In the genomic region with DNA sequence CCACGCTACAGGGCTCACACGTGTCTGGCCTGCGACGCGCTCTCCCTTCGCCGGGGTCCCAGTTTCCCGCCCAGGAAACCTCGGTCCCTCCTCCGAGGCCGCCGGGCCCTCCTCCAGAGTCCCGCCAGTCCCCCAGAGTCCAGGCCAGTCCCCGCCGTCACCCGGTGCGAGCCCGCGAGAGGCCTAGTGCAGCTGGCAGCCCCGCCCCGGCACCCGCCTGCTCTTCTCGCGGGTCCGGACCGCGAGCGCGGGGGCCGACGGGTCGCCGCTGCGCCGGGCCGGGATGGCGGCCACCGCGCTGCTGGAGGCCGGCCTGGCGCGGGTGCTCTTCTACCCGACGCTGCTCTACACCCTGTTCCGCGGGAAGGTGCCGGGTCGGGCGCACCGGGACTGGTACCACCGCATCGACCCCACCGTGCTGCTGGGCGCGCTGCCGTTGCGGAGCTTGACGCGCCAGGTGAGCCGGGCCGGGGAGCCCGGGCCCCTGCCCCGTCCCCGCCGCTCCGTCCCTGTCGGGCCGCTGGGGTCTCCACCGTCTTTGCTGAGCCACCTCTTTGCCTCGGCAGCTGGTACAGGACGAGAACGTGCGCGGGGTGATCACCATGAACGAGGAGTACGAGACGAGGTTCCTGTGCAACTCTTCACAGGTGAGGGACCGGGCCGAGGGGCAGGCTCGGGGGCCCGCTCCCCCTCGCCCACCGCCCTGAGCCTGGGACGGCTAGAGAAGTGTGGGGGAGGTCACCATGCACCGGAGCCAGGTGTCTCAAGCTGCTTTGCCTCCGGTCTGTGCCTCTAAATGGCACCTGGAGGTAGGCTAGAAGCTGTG, we compare ENCODE assay signal across 8 cellular contexts. TPM values are rescaled to one million over a fixed set of nuclear protein-coding genes. Genes with fewer than 3 reads are reported as not detected.
DNase-seq lines count a peak whose midpoint lies in the region; ATAC-seq and TF ChIP-seq lines count a peak whose summit lies in the region.

A gene with protein sequence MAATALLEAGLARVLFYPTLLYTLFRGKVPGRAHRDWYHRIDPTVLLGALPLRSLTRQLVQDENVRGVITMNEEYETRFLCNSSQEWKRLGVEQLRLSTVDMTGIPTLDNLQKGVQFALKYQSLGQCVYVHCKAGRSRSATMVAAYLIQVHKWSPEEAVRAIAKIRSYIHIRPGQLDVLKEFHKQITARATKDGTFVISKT (plus strand): TSS at position 260 of the 826 bp plus-strand sequence. CDS start 24 bp downstream, at position 284.

- peaks cover 12% of the 10 kb centered on the region for H3K4me1 Mint-ChIP-seq in T-helper 17 cell

- peak within 1 kb of the TSS; percentile 72 for H3K27ac Mint-ChIP-seq in T-helper 17 cell

- TF ChIP-seq CTCF in retinal pigment epithelial cell (conservative IDR thresholded peaks at IDR 0.05; ENCODE audit: low read depth, low read length) = no peak

- peak within 1 kb of the TSS; percentile 81 for H3K4me3 ChIP-seq in retinal pigment epithelial cell (ENCODE audit: low read length)

- ATAC-seq in GM21723 (IDR thresholded peaks at IDR 0.05; ENCODE audit: unreplicated experiment) = peak; percentile 82
- ATAC-seq in T-helper 17 cell = peak; percentile 89

- H3K4me1 ChIP-seq in ES-I3 (ENCODE audit: insufficient read depth, low read length) = no peaks in the 10 kb centered on the region

- H3K4me3 Mint-ChIP-seq in T-helper 17 cell = peak within 1 kb of the TSS; percentile 84

- DNase-seq in T-helper 17 cell (peak; percentile 45 to 54 (median 51)), amniotic stem cell (lab: John Stamatoyannopoulos, UW) (peak; percentile 27), hepatic stellate cell (ENCODE audit: low spot score) (peak; percentile 83), retinal pigment epithelial cell (ENCODE audit: low read depth) (no peak), cerebellar nuclear complex (lab: John Stamatoyannopoulos, UW) (no peak)

- H3K36me3 ChIP-seq in ES-I3 (ENCODE audit: insufficient read depth, low read length) (peaks cover 6% of the 10 kb centered on the region; the same call in 1 of the 2 replicates), KOPT-K1 (ENCODE audit: insufficient read depth, low read length) (peaks cover 28% of the 10 kb centered on the region)

- H3K27me3 Mint-ChIP-seq in T-helper 17 cell = no peaks in the 10 kb centered on the region

- H3K9ac ChIP-seq in ES-I3 (ENCODE audit: low read depth, low read length) = peak within 1 kb of the TSS; percentile 72

- peak within 1 kb of the TSS; percentile 87 for H3K27ac ChIP-seq in KOPT-K1 (ENCODE audit: low read depth, low read length, poor library complexity, severe bottlenecking)

- H3K9me3 ChIP-seq in ES-I3 (ENCODE audit: control insufficient read depth, insufficient read depth, low read length) = no peaks in the 10 kb centered on the region; the same call in 1 of the 2 replicates
- H3K9me3 ChIP-seq in KOPT-K1 (ENCODE audit: insufficient read depth, low read length, poor library complexity, severe bottlenecking) = no peaks in the 10 kb centered on the region
- no peaks in the 10 kb centered on the region for H3K9me3 ChIP-seq in T-helper 17 cell (ENCODE audit: control insufficient read depth, low read length, poor library complexity, severe bottlenecking)

- H3K36me3 Mint-ChIP-seq in T-helper 17 cell (ENCODE audit: low read depth) = no peaks in the 10 kb centered on the region

RNA-seq across cellular contexts. Expression of the gene that starts here (rescaled TPM):
- 10 to 100 TPM; 19.2 to 23.8 TPM for total RNA-seq in T-helper 17 cell

Comparison
In these comparisons a context has a peak if more than half of its experiments do, and no peak if none do; other contexts are left out.
1. DNase-seq: peak in T-helper 17 cell (3 of 3), amniotic stem cell (single experiment) and hepatic stellate cell (single experiment); none in retinal pigment epithelial cell (single experiment) and cerebellar nuclear complex (0 of 2).